8 cellular contexts compared by ENCODE assay signal in genomic region chr16:10964039-10964890, GRCh38.
A peak's percentile ranks its signal among the peaks of the same experiment; 100 is the strongest.
DNase-seq lines count a peak whose midpoint lies in the region; ATAC-seq and TF ChIP-seq lines count a peak whose summit lies in the region.

No MANE protein-coding gene starts in this region.

- DNase-seq in GM12864 (ENCODE audit: low read depth), result no peak
- peak; percentile 57 for DNase-seq in NCI-H345 (lab: John Stamatoyannopoulos, UW)
- peak; percentile 70 for DNase-seq in activated CD4-positive, alpha-beta T cell treated with anti-CD3 and anti-CD28 coated beads for 1 hour
- DNase-seq in caudate nucleus (lab: John Stamatoyannopoulos, UW), result peak in 58 of 61 donors; percentile 10 to 83 (median 62)
- peak; percentile 92 for DNase-seq in left kidney (ENCODE audit: low read depth, low spot score)
- DNase-seq in stimulated activated CD4-positive, alpha-beta T cell treated with anti-CD3 and anti-CD28 coated beads, Interleukin-2, amount 100 ng/mL, for 48 hours, result peak; percentile 87 to 88

- TF ChIP-seq CTCF in GM12864 (IDR thresholded peaks at IDR 0.05; ENCODE audit: low read depth, low read length, missing control alignments), result peak; percentile 98

- no peak overlapping the region for H3K27ac ChIP-seq in caudate nucleus (ENCODE audit: low read depth, low read length)

- H3K4me3 ChIP-seq in GM12864 (ENCODE audit: low read depth, low read length), result no peak overlapping the region

- ATAC-seq in HG03095 (IDR thresholded peaks at IDR 0.05; ENCODE audit: unreplicated experiment) (peak; percentile 49), HG03108 (IDR thresholded peaks at IDR 0.05; ENCODE audit: unreplicated experiment) (no peak)
